ENCODE assay signal across 2 cellular contexts in the genomic region with DNA sequence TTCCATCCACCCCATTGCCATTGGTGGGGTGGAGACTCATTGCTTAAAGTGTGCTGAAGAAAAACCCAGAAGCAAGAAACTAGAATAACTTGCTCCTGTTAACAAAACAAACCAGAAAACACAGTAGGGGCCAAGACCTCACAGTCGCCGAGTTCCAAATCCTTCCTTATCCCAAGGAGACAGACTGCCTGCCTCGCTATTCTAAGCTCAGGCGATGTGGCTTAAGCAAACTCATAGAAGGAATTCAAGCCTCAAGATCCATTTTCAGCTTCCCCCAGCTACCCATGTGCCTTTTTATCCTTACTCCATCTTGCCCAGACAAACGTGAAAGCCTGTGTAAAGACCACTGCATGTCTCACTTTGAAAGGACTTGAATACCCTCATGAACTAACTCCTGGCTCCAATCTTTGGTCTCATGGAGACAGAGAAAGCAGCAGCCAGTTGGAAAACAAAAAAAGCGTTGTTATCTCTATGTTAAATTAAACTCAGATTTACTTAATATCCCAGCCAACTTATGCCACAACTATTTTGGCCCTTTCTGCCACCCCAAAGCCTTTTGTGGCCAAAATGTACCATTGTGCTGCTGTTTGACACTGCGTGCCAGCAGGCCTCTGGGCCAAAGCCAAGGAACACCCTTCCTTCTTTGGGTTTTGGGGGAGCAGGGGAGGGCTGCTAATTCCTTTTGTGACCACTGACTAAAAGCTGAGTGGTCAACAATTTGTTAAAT.
TF ChIP-seq lines count a peak whose summit lies in the region.

No MANE protein-coding gene starts in this region.

TF ChIP-seq in H1, 55 proteins besides CTCF, POLR2A, EP300 and RAD21:
- TF ChIP-seq ASH2L (IDR thresholded peaks at IDR 0.05; ENCODE audit: low read length) (no peak), POLR2AphosphoS5 (IDR thresholded peaks at IDR 0.05; ENCODE audit: low read depth, low read length) (no peak), ZNF274 (IDR thresholded peaks at IDR 0.05; ENCODE audit: borderline replicate concordance, extremely low read depth, low read length) (no peak), CBX5 (IDR thresholded peaks at IDR 0.05; ENCODE audit: low read depth, low read length) (no peak), TCF12 (IDR thresholded peaks at IDR 0.05; ENCODE audit: low read depth, low read length) (no peak), YY1 (IDR thresholded peaks at IDR 0.05; ENCODE audit: low read depth, low read length) (no peak), SIX5 (IDR thresholded peaks at IDR 0.05; ENCODE audit: low read depth, low read length) (no peak), RNF2 (IDR thresholded peaks at IDR 0.05; ENCODE audit: borderline replicate concordance, low read depth, low read length, missing control alignments, poor library complexity, severe bottlenecking) (no peak), NRF1 (IDR thresholded peaks at IDR 0.05; ENCODE audit: low read depth, low read length) (no peak), TAF7 (optimal IDR thresholded peaks at IDR 0.05; ENCODE audit: borderline replicate concordance, low read depth, low read length) (no peak), EZH2 (IDR thresholded peaks at IDR 0.05; ENCODE audit: low read depth, low read length, severe bottlenecking) (no peak), CTBP2 (IDR thresholded peaks at IDR 0.05; ENCODE audit: borderline replicate concordance, insufficient read depth, insufficient read length, low read length) (no peak), BRCA1 (IDR thresholded peaks at IDR 0.05; ENCODE audit: low read depth, low read length) (no peak), CHD1 (IDR thresholded peaks at IDR 0.05; ENCODE audit: low read depth, low read length) (no peak)

TF ChIP-seq in GM12891, 5 proteins besides CTCF, POLR2A, EP300 and RAD21:
- TF ChIP-seq POLR2AphosphoS5 (IDR thresholded peaks at IDR 0.05; ENCODE audit: low read depth, low read length) (no peak), PAX5 (IDR thresholded peaks at IDR 0.05; ENCODE audit: insufficient read depth, low read length, severe bottlenecking) (no peak), SPI1 (IDR thresholded peaks at IDR 0.05; ENCODE audit: low read depth, low read length) (no peak), TAF1 (IDR thresholded peaks at IDR 0.05; ENCODE audit: low read depth, low read length) (no peak), POU2F2 (IDR thresholded peaks at IDR 0.05; ENCODE audit: low read depth, low read length) (no peak)
